ENCODE assay signal across 20 cellular contexts in the genomic region with DNA sequence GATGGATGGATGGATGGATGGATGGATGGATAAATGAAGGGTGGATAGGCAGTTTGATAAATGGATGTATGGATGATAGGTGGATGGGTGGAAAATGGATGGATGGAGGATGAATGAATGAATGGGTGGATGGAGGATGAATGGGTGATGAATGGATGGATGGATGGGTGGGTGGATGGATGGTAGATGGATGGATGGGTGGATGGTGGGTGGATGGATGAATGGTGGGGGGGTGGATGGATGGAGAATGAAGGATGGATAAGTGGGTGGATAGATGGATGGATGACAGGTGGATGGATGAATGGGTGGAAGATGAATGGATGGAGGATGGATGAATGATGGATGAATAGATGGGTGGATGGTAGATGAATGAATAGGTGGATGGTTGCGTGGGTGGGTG.
DNase-seq lines count a peak whose midpoint lies in the region; ATAC-seq, FAIRE-seq and TF ChIP-seq lines count a peak whose summit lies in the region.
"Had no signal": no experiment of that assay in that cellular context is flagged by ENCODE, and none has a peak within 500 bp of the region (broad histone marks: within the 10 kb centered on the region; RNA-seq: fewer than 3 reads in every experiment).

No MANE protein-coding gene starts in this region.

- no peak overlapping the region for H3K4me3 ChIP-seq in HEK293 (ENCODE audit: low read depth, low read length)
- no peak overlapping the region for H3K4me3 ChIP-seq in gastrocnemius medialis
- H3K4me3 ChIP-seq: BLaER1 had no signal

- POLR2A ChIA-PET in HEK293 (lab: Yijun Ruan, JAX) = no interaction called here

- H3K36me3 ChIP-seq in HEK293 (ENCODE audit: control insufficient read depth in 2 of 2, insufficient read depth in 1 of 2, low read length in 2 of 2) (no peaks in the 10 kb centered on the region), gastrocnemius medialis (no peaks in the 10 kb centered on the region)
- H3K36me3 ChIP-seq: BE2C, BLaER1 had no signal

- in situ Hi-C loops in gastrocnemius medialis (cut with MboI; ENCODE audit: low sequenced_read_pairs in 4 of 4) = no loop called here

- TF ChIP-seq CTCF in HEK293 (tag by site-specific recombination; IDR thresholded peaks at IDR 0.05) (no peak), gastrocnemius medialis (IDR thresholded peaks at IDR 0.05 in 4 of 5, conservative IDR thresholded peaks at IDR 0.05 in 1 of 5) (no peak)

- no peak for TF ChIP-seq POLR2A in gastrocnemius medialis (IDR thresholded peaks at IDR 0.05)
- TF ChIP-seq POLR2A in GM12892 (IDR thresholded peaks at IDR 0.05; ENCODE audit: low read depth, low read length) = no peak

- no peak for ATAC-seq in gastrocnemius medialis

- intact Hi-C loops in gastrocnemius medialis (cut with DNase I; ENCODE audit: low total_unique reads) = no loop called here

- FAIRE-seq in HTR-8/SVneo (lab: Jason Lieb, UNC) (peak; percentile 72), urothelium cell line (lab: Jason Lieb, UNC) (peak; percentile 82), GM12892 (lab: Jason Lieb, UNC) (no peak)
- FAIRE-seq: A204.1, G401.6, GM12891, GM18507 had no signal

- no peak for DNase-seq in HTR-8/SVneo (ENCODE audit: insufficient read length, low spot score)
- no peak for DNase-seq in urothelium cell line (ENCODE audit: low spot score)
- no peak for DNase-seq in gastrocnemius medialis
- DNase-seq in GM12892 (ENCODE audit: insufficient read length) = no peak
- DNase-seq: 8988T; ACHN; BE2C; C1 segment of cervical spinal cord; CD4-positive, alpha-beta memory T cell; CD4-positive, CD25-positive, alpha-beta regulatory T cell; CD8-positive, alpha-beta memory T cell; COR-L47; DMS79 treated with DMSO at 0.1 percent for 48 hours; GF-D8 had no signal

- H3K27ac ChIP-seq in HEK293 (ENCODE audit: extremely low read depth, low read depth, low read length) (no peak overlapping the region), gastrocnemius medialis (no peak overlapping the region)
- H3K27ac ChIP-seq: BLaER1 had no signal

- H3K9me3 ChIP-seq in HEK293 (ENCODE audit: control insufficient read depth, insufficient read depth, low read depth, low read length) (no peaks in the 10 kb centered on the region), gastrocnemius medialis (no peaks in the 10 kb centered on the region)
- H3K9me3 ChIP-seq: BE2C, BLaER1 had no signal

- CTCF ChIA-PET in HEK293 (lab: Yijun Ruan, JAX) = no interaction called here

- no peaks in the 10 kb centered on the region for H3K27me3 ChIP-seq in gastrocnemius medialis
- H3K27me3 ChIP-seq: BE2C, BLaER1 had no signal

- no peaks in the 10 kb centered on the region for H3K4me1 ChIP-seq in HEK293 (ENCODE audit: control insufficient read depth, insufficient read depth, low read length)
- no peaks in the 10 kb centered on the region for H3K4me1 ChIP-seq in gastrocnemius medialis
- H3K4me1 ChIP-seq: BE2C, BLaER1 had no signal

TF ChIP-seq in HEK293, 187 proteins besides CTCF, POLR2A, EP300 and RAD21:
- TF ChIP-seq SP7 (tag by site-specific recombination; IDR thresholded peaks at IDR 0.05) (no peak), ZNF433 (tag by site-specific recombination; IDR thresholded peaks at IDR 0.05; ENCODE audit: low read depth) (no peak), ZNF776 (tag by site-specific recombination; IDR thresholded peaks at IDR 0.05; ENCODE audit: borderline replicate concordance) (peak; percentile 85), ZNF366 (tag by site-specific recombination; conservative IDR thresholded peaks at IDR 0.05) (peak; percentile 98), ZNF521 (tag by site-specific recombination; IDR thresholded peaks at IDR 0.05) (peak; percentile 86; the same call in 1 of the 2 replicates), EGR2 (tag by site-specific recombination; IDR thresholded peaks at IDR 0.05; ENCODE audit: low read depth) (peak; percentile 91), ZBTB17 (tag by site-specific recombination; IDR thresholded peaks at IDR 0.05) (peak; percentile 96), ZFHX2 (tag by site-specific recombination; conservative IDR thresholded peaks at IDR 0.05) (peak; percentile 50), ZNF311 (tag by site-specific recombination; IDR thresholded peaks at IDR 0.05; ENCODE audit: borderline replicate concordance) (0 out of 2 replicates have a peak, but pooled peaks have one; percentile 49)
- TF ChIP-seq, protein P1, sequence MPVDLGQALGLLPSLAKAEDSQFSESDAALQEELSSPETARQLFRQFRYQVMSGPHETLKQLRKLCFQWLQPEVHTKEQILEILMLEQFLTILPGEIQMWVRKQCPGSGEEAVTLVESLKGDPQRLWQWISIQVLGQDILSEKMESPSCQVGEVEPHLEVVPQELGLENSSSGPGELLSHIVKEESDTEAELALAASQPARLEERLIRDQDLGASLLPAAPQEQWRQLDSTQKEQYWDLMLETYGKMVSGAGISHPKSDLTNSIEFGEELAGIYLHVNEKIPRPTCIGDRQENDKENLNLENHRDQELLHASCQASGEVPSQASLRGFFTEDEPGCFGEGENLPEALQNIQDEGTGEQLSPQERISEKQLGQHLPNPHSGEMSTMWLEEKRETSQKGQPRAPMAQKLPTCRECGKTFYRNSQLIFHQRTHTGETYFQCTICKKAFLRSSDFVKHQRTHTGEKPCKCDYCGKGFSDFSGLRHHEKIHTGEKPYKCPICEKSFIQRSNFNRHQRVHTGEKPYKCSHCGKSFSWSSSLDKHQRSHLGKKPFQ (tag by site-specific recombination; IDR thresholded peaks at IDR 0.05) = no peak
